15 cellular contexts compared by ENCODE assay signal in the genomic region with DNA sequence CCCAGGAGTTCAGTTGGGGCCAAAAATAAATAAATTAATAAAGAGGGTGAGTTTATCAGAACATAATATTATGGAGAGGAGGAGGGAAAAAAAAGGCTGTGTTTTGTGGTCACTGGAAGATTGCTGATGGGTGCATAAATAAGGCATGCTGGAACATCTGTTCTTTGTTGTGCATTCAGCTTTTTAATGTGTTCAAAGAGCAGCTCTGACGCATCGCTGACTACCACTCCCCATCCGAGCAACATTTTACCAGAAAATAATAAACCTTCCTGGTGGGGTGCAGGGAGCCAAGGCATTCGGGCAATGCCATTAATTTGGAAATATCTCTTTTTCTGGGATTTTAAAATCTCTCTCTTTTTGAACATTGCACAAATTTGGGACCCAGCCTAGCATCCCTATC.
DNase-seq lines count a peak whose midpoint lies in the region; ATAC-seq and TF ChIP-seq lines count a peak whose summit lies in the region.
"Had no signal": no experiment of that assay in that cellular context is flagged by ENCODE, and none has a peak within 500 bp of the region (broad histone marks: within the 10 kb centered on the region; RNA-seq: fewer than 3 reads in every experiment).

No MANE protein-coding gene starts in this region.

- POLR2A ChIA-PET in BJ (lab: Charles Lee): no interaction called here

- H3K36me3 ChIP-seq in BJ (ENCODE audit: control insufficient read depth, insufficient read depth, low read length) (no peaks in the 10 kb centered on the region), KMS-11 (ENCODE audit: insufficient read depth) (no peaks in the 10 kb centered on the region)
- H3K36me3 ChIP-seq: adrenal gland had no signal

- H4K20me1 ChIP-seq in KMS-11 (ENCODE audit: insufficient read depth): no peaks in the 10 kb centered on the region

- no peak for ATAC-seq in activated T-cell treated with anti-CD3 and anti-CD28 coated beads, Interleukin-2, amount 50 U/mL, for 72 hours (replicated peaks in 1 of 2)
- ATAC-seq in HG03565 (IDR thresholded peaks at IDR 0.05; ENCODE audit: unreplicated experiment): no peak

- intact Hi-C loops in CD14-positive monocyte (cut with micrococcal nuclease): no loop called here

- H3K4me3 ChIP-seq in BJ (ENCODE audit: low read depth, low read length) (no peak overlapping the region), KMS-11 (IDR thresholded peaks at IDR 0.05; ENCODE audit: insufficient read depth, low read depth, low read length) (no peak overlapping the region)
- H3K4me3 ChIP-seq: adrenal gland had no signal

- CTCF ChIA-PET in BJ (lab: Yijun Ruan, JAX): interaction anchor here (0.6 to 1.1 kb wide), 3 partner anchors 9 to 99 kb away, joined by 3 read pairs; no protein-coding TSS in a partner anchor

- H3K36me3 Mint-ChIP-seq in mesothelial cell of epicardium: peaks cover 2% of the 10 kb centered on the region
- no peaks in the 10 kb centered on the region for H3K36me3 Mint-ChIP-seq in activated T-cell treated with anti-CD3 and anti-CD28 coated beads, Interleukin-2, amount 50 U/mL, for 72 hours (ENCODE audit: insufficient read depth in 2 of 2)
- H3K36me3 Mint-ChIP-seq in CD14-positive monocyte: no peaks in the 10 kb centered on the region
- H3K36me3 Mint-ChIP-seq: memory B cell had no signal

- H3K4me2 ChIP-seq in KMS-11: peak overlapping the region; percentile 20; the same call in 1 of the 2 replicates

- H3K27ac Mint-ChIP-seq in mesothelial cell of epicardium (peak overlapping the region; percentile 28), CD14-positive monocyte (no peak overlapping the region)
- no peak overlapping the region for H3K27ac Mint-ChIP-seq in activated T-cell treated with anti-CD3 and anti-CD28 coated beads, Interleukin-2, amount 50 U/mL, for 72 hours
- H3K27ac Mint-ChIP-seq: memory B cell had no signal

- DNase-seq in BJ (ENCODE audit: low read depth) (peak; percentile 62), astrocyte of the hippocampus (ENCODE audit: low read depth, low spot score) (peak; percentile 58), mesothelial cell of epicardium (ENCODE audit: low spot score in 2 of 2, unreplicated experiment in 2 of 2) (no peak), CD14-positive monocyte (ENCODE audit: low spot score) (no peak), kidney tubule cell (ENCODE audit: low spot score) (no peak)
- DNase-seq in activated T-cell treated with anti-CD3 and anti-CD28 coated beads, Interleukin-2, amount 50 U/mL, for 72 hours: no peak
- DNase-seq: adrenal gland; SHP77 treated with DMSO at 0.1 percent for 48 hours; stimulated activated CD4-positive, alpha-beta T cell treated with anti-CD3 and anti-CD28 coated beads, Interleukin-4, amount 100 ng/mL, for 1 hour; stimulated activated naive CD4-positive, alpha-beta T cell treated with Interleukin-2 at 50 U/mL for 16 hours had no signal

- H3K9me3 Mint-ChIP-seq in mesothelial cell of epicardium: peaks cover 8% of the 10 kb centered on the region
- H3K9me3 Mint-ChIP-seq in activated T-cell treated with anti-CD3 and anti-CD28 coated beads, Interleukin-2, amount 50 U/mL, for 72 hours: no peaks in the 10 kb centered on the region
- peaks cover 0 to 9% (median 2%) of the 10 kb centered on the region in 7 donors for H3K9me3 Mint-ChIP-seq in CD14-positive monocyte
- H3K9me3 Mint-ChIP-seq: memory B cell had no signal

- H3K9ac ChIP-seq in KMS-11: peak overlapping the region; percentile 6; the same call in 1 of the 2 replicates
- H3K9ac ChIP-seq: parathyroid adenoma had no signal

- peak overlapping the region; percentile 11; the same call in 1 of the 2 replicates for H2AFZ ChIP-seq in KMS-11 (ENCODE audit: low read depth)
- H2AFZ ChIP-seq: parathyroid adenoma had no signal

- no peaks in the 10 kb centered on the region for H3K27me3 Mint-ChIP-seq in mesothelial cell of epicardium (ENCODE audit: low read depth)
- H3K27me3 Mint-ChIP-seq in activated T-cell treated with anti-CD3 and anti-CD28 coated beads, Interleukin-2, amount 50 U/mL, for 72 hours (ENCODE audit: low read depth): peaks cover 10% of the 10 kb centered on the region
- peaks cover 0 to 2% (median 0%) of the 10 kb centered on the region in 3 donors for H3K27me3 Mint-ChIP-seq in CD14-positive monocyte (ENCODE audit: low read depth in 3 of 3)
- H3K27me3 Mint-ChIP-seq: memory B cell had no signal

- H3K27ac ChIP-seq in KMS-11: peak overlapping the region; percentile 37; the same call in 1 of the 2 replicates
- H3K27ac ChIP-seq: adrenal gland, HL-60, parathyroid adenoma had no signal

- H3K4me3 Mint-ChIP-seq in mesothelial cell of epicardium (no peak overlapping the region), CD14-positive monocyte (no peak overlapping the region)
- no peak overlapping the region for H3K4me3 Mint-ChIP-seq in activated T-cell treated with anti-CD3 and anti-CD28 coated beads, Interleukin-2, amount 50 U/mL, for 72 hours
- H3K4me3 Mint-ChIP-seq: memory B cell had no signal

- TF ChIP-seq CTCF in BJ (IDR thresholded peaks at IDR 0.05; ENCODE audit: insufficient read depth, low read depth, low read length) (no peak), KMS-11 (conservative IDR thresholded peaks at IDR 0.05; ENCODE audit: low read depth, low read length) (no peak), mesothelial cell of epicardium (IDR thresholded peaks at IDR 0.05; ENCODE audit: unreplicated experiment) (no peak), CD14-positive monocyte (IDR thresholded peaks at IDR 0.05) (no peak)

- no peaks in the 10 kb centered on the region for H3K27me3 ChIP-seq in BJ (ENCODE audit: control insufficient read depth, insufficient read depth, low read length)
- no peaks in the 10 kb centered on the region for H3K27me3 ChIP-seq in KMS-11 (ENCODE audit: insufficient read depth, low read depth)
- H3K27me3 ChIP-seq: adrenal gland had no signal

- no peaks in the 10 kb centered on the region for H3K79me2 ChIP-seq in KMS-11 (ENCODE audit: insufficient read depth, low read depth)
- H3K79me2 ChIP-seq: parathyroid adenoma had no signal

- H3K4me1 Mint-ChIP-seq in mesothelial cell of epicardium: peaks cover 12% of the 10 kb centered on the region
- H3K4me1 Mint-ChIP-seq in activated T-cell treated with anti-CD3 and anti-CD28 coated beads, Interleukin-2, amount 50 U/mL, for 72 hours (ENCODE audit: low read depth): no peaks in the 10 kb centered on the region
- H3K4me1 Mint-ChIP-seq in CD14-positive monocyte: peaks cover 4% of the 10 kb centered on the region

- peaks cover 31% of the 10 kb centered on the region for H3K4me1 ChIP-seq in KMS-11 (ENCODE audit: low read depth, poor library complexity, severe bottlenecking)
- H3K4me1 ChIP-seq: adrenal gland, parathyroid adenoma had no signal

Comparison
In these comparisons a context has a peak if more than half of its experiments do, and no peak if none do; other contexts are left out.
1. DNase-seq: peak in BJ (single experiment) and astrocyte of the hippocampus (single experiment); none in mesothelial cell of epicardium (0 of 2), activated T-cell treated with anti-CD3 and anti-CD28 coated beads, Interleukin-2, amount 50 U/mL, for 72 hours (0 of 2), CD14-positive monocyte (single experiment) and kidney tubule cell (single experiment).